19 cellular contexts compared by ENCODE assay signal in the genomic region with DNA sequence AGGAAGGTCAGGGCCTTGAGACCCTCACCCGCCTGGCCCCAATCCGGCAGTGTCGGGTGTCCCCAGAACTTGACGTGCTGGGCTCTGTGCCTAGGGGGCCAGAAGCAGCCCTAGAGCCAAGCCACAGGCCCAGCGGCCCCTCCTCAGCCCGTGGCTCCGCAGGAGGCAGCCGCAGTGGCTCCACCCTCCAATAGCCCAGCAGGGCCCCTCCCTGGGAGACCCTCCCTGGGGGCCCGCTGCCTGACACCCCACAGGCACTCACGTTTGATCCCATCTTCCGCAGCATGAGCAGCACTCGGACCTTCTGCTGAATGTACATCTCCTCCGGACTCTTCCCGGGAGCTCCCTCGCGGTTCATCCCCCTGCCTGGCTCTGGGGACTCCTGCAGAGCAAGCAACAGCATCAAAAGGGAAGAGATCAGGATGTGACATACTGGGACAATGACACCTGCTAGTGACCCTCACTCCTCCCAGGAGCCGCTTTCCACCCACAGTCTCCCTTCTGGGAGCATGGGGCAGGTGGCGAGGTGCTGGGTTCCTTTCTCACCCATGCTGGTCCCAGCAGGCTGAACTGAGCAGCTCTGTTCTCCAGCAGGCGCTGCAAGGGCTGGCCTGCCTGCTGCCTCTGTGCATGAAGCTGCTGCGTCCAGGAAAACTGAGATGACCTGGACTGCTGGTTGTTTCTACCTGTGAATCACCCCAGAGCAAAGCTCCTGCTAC. TPM values are rescaled to one million over a fixed set of nuclear protein-coding genes. Genes with fewer than 3 reads are reported as not detected.
A peak's percentile ranks its signal among the peaks of the same experiment; 100 is the strongest.
DNase-seq lines count a peak whose midpoint lies in the region; ATAC-seq and TF ChIP-seq lines count a peak whose summit lies in the region.
"Had no signal": no experiment of that assay in that cellular context is flagged by ENCODE, and none has a peak within 500 bp of the region (broad histone marks: within the 10 kb centered on the region; RNA-seq: fewer than 3 reads in every experiment).

No MANE protein-coding gene starts in this region.

- no peak overlapping the region for H3K14ac ChIP-seq in neuronal stem cell (ENCODE audit: low read length)

- H3K79me1 ChIP-seq in neuronal stem cell (ENCODE audit: low read depth, low read length) = peaks cover 3% of the 10 kb centered on the region

- no peak overlapping the region for H3K4me3 Mint-ChIP-seq in activated T-cell treated with anti-CD3 and anti-CD28 coated beads, Interleukin-2, amount 50 U/mL, for 4 hours
- H3K4me3 Mint-ChIP-seq: IgD-negative memory B cell had no signal

- no peak overlapping the region for H2AFZ ChIP-seq in neuronal stem cell (ENCODE audit: low read length)

- no peaks in the 10 kb centered on the region for H3K27me3 Mint-ChIP-seq in activated T-cell treated with anti-CD3 and anti-CD28 coated beads, Interleukin-2, amount 50 U/mL, for 4 hours (ENCODE audit: low read depth)
- H3K27me3 Mint-ChIP-seq: IgD-negative memory B cell had no signal

- no peak overlapping the region for H3K23ac ChIP-seq in neuronal stem cell (ENCODE audit: low read depth, low read length, poor library complexity)

- H3K4me2 ChIP-seq in neuronal stem cell (ENCODE audit: insufficient read depth, low read length, poor library complexity, severe bottlenecking) = no peak overlapping the region

- H4K91ac ChIP-seq in neuronal stem cell (ENCODE audit: low read depth, low read length, poor library complexity) = no peak overlapping the region

- H2BK15ac ChIP-seq in neuronal stem cell (ENCODE audit: low read length) = no peak overlapping the region

- intact Hi-C loops in mucosa of descending colon (cut with DNase I, micrococcal nuclease) (loop anchor here in 1 of 2 donors (10.0 kb wide), 1 partner anchor 73 kb away; a partner anchor contains a TSS), left colon (cut with DNase I, micrococcal nuclease) (no loop called here)

- no peak overlapping the region for H3K18ac ChIP-seq in neuronal stem cell (ENCODE audit: low read length)

- H3K4me1 ChIP-seq in HUES64 (ENCODE audit: insufficient read depth, low read length) (peaks cover 8% of the 10 kb centered on the region; the same call in 1 of the 2 replicates), neuronal stem cell (ENCODE audit: control insufficient read depth in 2 of 2, insufficient read depth in 1 of 2, low read depth in 1 of 2, low read length in 2 of 2) (peaks cover 6 to 8% of the 10 kb centered on the region in 2 donors), mucosa of descending colon (ENCODE audit: low read depth) (no peaks in the 10 kb centered on the region)

- H3K36me3 Mint-ChIP-seq in activated T-cell treated with anti-CD3 and anti-CD28 coated beads, Interleukin-2, amount 50 U/mL, for 4 hours (ENCODE audit: insufficient read depth) = no peaks in the 10 kb centered on the region
- H3K36me3 Mint-ChIP-seq: IgD-negative memory B cell had no signal

- no peak overlapping the region for H2BK120ac ChIP-seq in neuronal stem cell (ENCODE audit: low read depth, low read length)

- in situ Hi-C loops in G401 (cut with HindIII; ENCODE audit: low sequenced_read_pairs) = no loop called here

- H3K36me3 ChIP-seq in HUES64 (ENCODE audit: insufficient read depth, low read length) = no peaks in the 10 kb centered on the region; the same call in 1 of the 2 replicates
- peaks cover 31 to 36% of the 10 kb centered on the region in 2 donors for H3K36me3 ChIP-seq in neuronal stem cell (replicated peaks in 1 of 2; ENCODE audit: control insufficient read depth in 2 of 2, insufficient read depth in 2 of 2, low read length in 2 of 2)
- H3K36me3 ChIP-seq in mucosa of descending colon (ENCODE audit: low read depth) = no peaks in the 10 kb centered on the region
- H3K36me3 ChIP-seq: MG63 had no signal

- no peak overlapping the region for H2BK12ac ChIP-seq in neuronal stem cell (ENCODE audit: low read length)

- H4K8ac ChIP-seq in neuronal stem cell (ENCODE audit: low read depth, low read length) = no peak overlapping the region

- no peak overlapping the region for H3K27ac ChIP-seq in HUES64 (ENCODE audit: low read depth, low read length)
- H3K27ac ChIP-seq in neuronal stem cell (replicated peaks; ENCODE audit: low read length) = no peak overlapping the region
- H3K27ac ChIP-seq: HL-60 had no signal

- H3K9me3 ChIP-seq in HUES64 (ENCODE audit: insufficient read depth, low read depth, low read length) = no peaks in the 10 kb centered on the region
- no peaks in the 10 kb centered on the region for H3K9me3 ChIP-seq in neuronal stem cell (replicated peaks in 1 of 2; ENCODE audit: control insufficient read depth in 2 of 2, insufficient read depth in 1 of 2, low read depth in 1 of 2, low read length in 2 of 2)
- no peaks in the 10 kb centered on the region for H3K9me3 ChIP-seq in mucosa of descending colon
- H3K9me3 ChIP-seq: MG63, Peyer's patch had no signal

- H2AK5ac ChIP-seq in neuronal stem cell (ENCODE audit: low read depth, low read length) = no peak overlapping the region

- H3K4me3 ChIP-seq in HUES64 (ENCODE audit: low read length) (no peak overlapping the region), epithelial cell of esophagus (ENCODE audit: low read length) (no peak overlapping the region), neuronal stem cell (ENCODE audit: low read length in 2 of 2) (no peak overlapping the region), mucosa of descending colon (no peak overlapping the region)
- H3K4me3 ChIP-seq: MG63, Peyer's patch had no signal

- H3K27me3 ChIP-seq in HUES64 (ENCODE audit: insufficient read depth, low read length) (no peaks in the 10 kb centered on the region), neuronal stem cell (ENCODE audit: control insufficient read depth in 3 of 3, insufficient read depth in 3 of 3, low read depth in 1 of 3, low read length in 3 of 3) (no peaks in the 10 kb centered on the region)
- H3K27me3 ChIP-seq: MG63, Peyer's patch had no signal

- TF ChIP-seq CTCF in epithelial cell of esophagus (IDR thresholded peaks at IDR 0.05; ENCODE audit: insufficient read depth, low read depth, low read length, missing control alignments) = no peak
- TF ChIP-seq CTCF in mucosa of descending colon (IDR thresholded peaks at IDR 0.05) = no peak

- H3K9ac ChIP-seq in HUES64 (ENCODE audit: low read depth, low read length) (0 out of 2 replicates have a peak overlapping the region, but pooled peaks have one; percentile 14), neuronal stem cell (ENCODE audit: low read depth, low read length, poor library complexity) (no peak overlapping the region)

- peak overlapping the region; percentile 63 for H2BK5ac ChIP-seq in neuronal stem cell (ENCODE audit: low read length)

- ATAC-seq in mucosa of descending colon (no peak), HG03442 (IDR thresholded peaks at IDR 0.05; ENCODE audit: unreplicated experiment) (no peak), left colon (no peak)
- ATAC-seq in activated T-cell treated with anti-CD3 and anti-CD28 coated beads, Interleukin-2, amount 50 U/mL, for 4 hours = no peak

- H3K4ac ChIP-seq in neuronal stem cell (ENCODE audit: low read length) = no peak overlapping the region

- H3K4me1 Mint-ChIP-seq in activated T-cell treated with anti-CD3 and anti-CD28 coated beads, Interleukin-2, amount 50 U/mL, for 4 hours (ENCODE audit: low read depth) = peaks cover 5% of the 10 kb centered on the region

- no peaks in the 10 kb centered on the region for H3K9me3 Mint-ChIP-seq in activated T-cell treated with anti-CD3 and anti-CD28 coated beads, Interleukin-2, amount 50 U/mL, for 4 hours
- H3K9me3 Mint-ChIP-seq: IgD-negative memory B cell had no signal

- 73% methylated on average over 20 of the region's 20 CpGs for WGBS in HUES64
- WGBS in neuronal stem cell (ENCODE audit: extremely low coverage in 2 of 2, insufficient read length in 2 of 2, insufficient replicate concordance in 1 of 2), 2 donors = no CpG with 5 or more reads among the region's 20 CpGs

- DNase-seq in G401 (ENCODE audit: low spot score) (peak; percentile 47), epithelial cell of esophagus (ENCODE audit: low read depth) (peak; percentile 31), neuronal stem cell (ENCODE audit: low spot score) (no peak), mucosa of descending colon (no peak), left colon (no peak)
- no peak for DNase-seq in activated T-cell treated with anti-CD3 and anti-CD28 coated beads, Interleukin-2, amount 50 U/mL, for 4 hours
- DNase-seq: GF-D8, HCEC 1CT, Kasumi-1, NCI-H1092, NCI-H1436 treated with DMSO at 0.1 percent for 48 hours, NCI-H2029, SW 1271 had no signal

RNA-seq across cellular contexts. Expression of a gene that starts 38.2 kb away (rescaled TPM):
- total RNA-seq in G401 (2014; rRNA removed; shearing (Covaris generic)) = 346 and 526 TPM in 2 replicates
- 45.4 TPM for polyA plus RNA-seq in HUES64 (2013, experiment 1 of 2)
- polyA plus RNA-seq in HUES64 (2013, experiment 2 of 2) = 57.3 TPM
- polyA plus RNA-seq in neuronal stem cell (2013, experiment 1 of 2) = 123 TPM
- polyA plus RNA-seq in neuronal stem cell (2013, experiment 2 of 2) = 121 TPM
- total RNA-seq in mucosa of descending colon (10 to 100 TPM; 20.0 to 24.4 (median 23.3) TPM), left colon (10 to 100 TPM; 25.7 to 30.9 TPM)
- total RNA-seq in activated T-cell treated with anti-CD3 and anti-CD28 coated beads, Interleukin-2, amount 50 U/mL, for 4 hours = 1 to 10 TPM; 4.2 to 5.2 (median 4.7) TPM

RNA-seq across cellular contexts. Expression of a gene that starts 48.1 kb away (rescaled TPM):
- total RNA-seq in G401 (2014; rRNA removed; shearing (Covaris generic)) = 136 and 175 TPM in 2 replicates
- polyA plus RNA-seq in HUES64 (2013, experiment 1 of 2) = 49.3 TPM
- polyA plus RNA-seq in HUES64 (2013, experiment 2 of 2) = 62.1 TPM
- polyA plus RNA-seq in neuronal stem cell (2013, experiment 1 of 2) = 114 TPM
- 114 TPM for polyA plus RNA-seq in neuronal stem cell (2013, experiment 2 of 2)
- 100 to 1,000 TPM; 166 to 275 (median 224) TPM for total RNA-seq in mucosa of descending colon
- 10 to 100 TPM; 34.4 to 38.5 (median 34.6) TPM for total RNA-seq in activated T-cell treated with anti-CD3 and anti-CD28 coated beads, Interleukin-2, amount 50 U/mL, for 4 hours
- 100 to 1,000 TPM; 235 to 251 TPM for total RNA-seq in left colon

Comparison
In these comparisons a context has a peak if more than half of its experiments do, and no peak if none do; other contexts are left out.
1. DNase-seq: peak in G401 (single experiment) and epithelial cell of esophagus (single experiment); none in neuronal stem cell (single experiment), mucosa of descending colon (0 of 3), activated T-cell treated with anti-CD3 and anti-CD28 coated beads, Interleukin-2, amount 50 U/mL, for 4 hours (single experiment) and left colon (0 of 2).
2. RNA of a gene that starts 38.2 kb away (total RNA-seq): 346 to 526 TPM in G401; 25.7 to 30.9 TPM in left colon, 20.0 to 24.4 TPM in mucosa of descending colon and 4.2 to 5.2 TPM in activated T-cell treated with anti-CD3 and anti-CD28 coated beads, Interleukin-2, amount 50 U/mL, for 4 hours; every median in the first group is over 10 times any median in the second.